1 cellular context compared by ENCODE assay signal in the genomic region with DNA sequence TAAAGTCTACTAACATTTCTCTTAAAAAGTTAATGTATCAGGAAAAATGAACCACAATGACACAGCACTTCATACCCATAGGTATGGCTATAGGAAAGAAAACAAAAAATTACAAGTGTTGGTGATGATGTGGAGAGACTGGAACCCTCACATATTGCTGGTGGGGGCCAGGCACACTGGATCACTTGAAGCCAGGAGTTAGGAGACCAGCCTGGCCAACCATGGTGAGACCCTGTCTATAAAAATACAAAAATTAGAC.
TF ChIP-seq lines count a peak whose summit lies in the region.

No MANE protein-coding gene starts in this region.

TF ChIP-seq in IMR-90, 13 proteins besides CTCF, POLR2A, EP300 and RAD21:
- TF ChIP-seq CEBPB (IDR thresholded peaks at IDR 0.05; ENCODE audit: low read depth, low read length) = no peak
- peak; percentile 24; the same call in 1 of the 2 replicates for TF ChIP-seq NFE2L2 (IDR thresholded peaks at IDR 0.05; ENCODE audit: low read depth, low read length)
